In genomic region chr2:118222643-118223486, GRCh38 we compare ENCODE assay signal across 8 cellular contexts.
DNase-seq lines count a peak whose midpoint lies in the region; ATAC-seq, FAIRE-seq and TF ChIP-seq lines count a peak whose summit lies in the region.

No MANE protein-coding gene starts in this region.

- POLR2A ChIA-PET in HepG2 (lab: Yijun Ruan, JAX): no interaction called here
- POLR2A ChIA-PET in activated CD8-positive, alpha-beta T cell treated with anti-CD3 and anti-CD28 coated beads, Interleukin-2, amount 10 ng/mL, durations not matched to agents 7 days and 5 days (lab: Charles Lee): interaction anchor here (0.7 kb wide), 1 partner anchor 124 kb away, joined by 5 read pairs; no protein-coding TSS in a partner anchor

- peak overlapping the region; percentile 84 for H3K4me3 Mint-ChIP-seq in activated CD8-positive, alpha-beta T cell treated with anti-CD3 and anti-CD28 coated beads, Interleukin-2, amount 10 ng/mL, durations not matched to agents 7 days and 5 days

- no peak for ATAC-seq in HepG2
- ATAC-seq in right lobe of liver: no peak
- no peak for ATAC-seq in activated CD8-positive, alpha-beta T cell treated with anti-CD3 and anti-CD28 coated beads, Interleukin-2, amount 10 ng/mL, durations not matched to agents 7 days and 5 days

- H3K9me3 ChIP-seq in HepG2 (ENCODE audit: low read length) (no peaks in the 10 kb centered on the region), right lobe of liver (no peaks in the 10 kb centered on the region), mesodermal cell (ENCODE audit: control insufficient read depth, low read length) (no peaks in the 10 kb centered on the region)

- CTCF ChIA-PET in HepG2 (lab: Yijun Ruan, JAX; ENCODE audit: low intra/inter-chr PET ratio, low total read pairs): interaction anchor here (1.5 to 3.1 kb wide), 3 partner anchors 47 to 642 kb away, joined by 3 to 29 read pairs (median 20); no protein-coding TSS in a partner anchor
- CTCF ChIA-PET in activated CD8-positive, alpha-beta T cell treated with anti-CD3 and anti-CD28 coated beads, Interleukin-2, amount 10 ng/mL, durations not matched to agents 7 days and 5 days (lab: Charles Lee): interaction anchor here (0.8 to 3.0 kb wide), 14 partner anchors 8 to 646 kb away, joined by 3 to 26 read pairs (median 4); no protein-coding TSS in a partner anchor

- H3K36me3 ChIP-seq in HepG2 (replicated peaks in 1 of 2; ENCODE audit: control insufficient read depth in 1 of 2, insufficient read depth in 2 of 2, low read length in 2 of 2) (no peaks in the 10 kb centered on the region), right lobe of liver (no peaks in the 10 kb centered on the region), mesodermal cell (ENCODE audit: control insufficient read depth, insufficient read depth, low read length) (no peaks in the 10 kb centered on the region), brain microvascular endothelial cell (replicated peaks) (no peaks in the 10 kb centered on the region)

- DNase-seq in HepG2 (ENCODE audit: low spot score) (no peak), right lobe of liver (no peak), brain microvascular endothelial cell (no peak), NCI-H510A treated with DMSO at 0.1 percent for 48 hours (lab: John Stamatoyannopoulos, UW) (no peak), DMS53 (lab: John Stamatoyannopoulos, UW) (no peak)
- DNase-seq in activated CD8-positive, alpha-beta T cell treated with anti-CD3 and anti-CD28 coated beads, Interleukin-2, amount 10 ng/mL, durations not matched to agents 7 days and 5 days: no peak
- DNase-seq in stimulated activated CD4-positive, alpha-beta T cell treated with anti-CD3 and anti-CD28 coated beads, Interleukin-4, amount 100 ng/mL, for 24 hours: no peak

- H3K4me2 ChIP-seq in HepG2 (ENCODE audit: low read depth, low read length): no peak overlapping the region

- TF ChIP-seq CTCF in HepG2 (CRISPR knock-in tag; IDR thresholded peaks at IDR 0.05) (no peak), right lobe of liver (IDR thresholded peaks at IDR 0.05) (no peak), brain microvascular endothelial cell (IDR thresholded peaks at IDR 0.05; ENCODE audit: low read depth, low read length, missing control alignments) (no peak)

- TF ChIP-seq EP300 in HepG2 (IDR thresholded peaks at IDR 0.05; ENCODE audit: low read depth in 2 of 2, low read length in 2 of 2): no peak
- TF ChIP-seq EP300 in HepG2 (CRISPR knock-in tag; IDR thresholded peaks at IDR 0.05; ENCODE audit: borderline replicate concordance): no peak

- no peak overlapping the region for H2AFZ ChIP-seq in HepG2 (ENCODE audit: low read length)

- no peaks in the 10 kb centered on the region for H3K4me1 ChIP-seq in HepG2 (ENCODE audit: insufficient read depth, low read length)
- peaks cover 0 to 13% (median 5%) of the 10 kb centered on the region in 4 donors for H3K4me1 ChIP-seq in right lobe of liver
- no peaks in the 10 kb centered on the region for H3K4me1 ChIP-seq in mesodermal cell (ENCODE audit: control insufficient read depth, insufficient read depth, low read length, poor library complexity, severe bottlenecking)

- no peak overlapping the region for H3K9ac ChIP-seq in HepG2 (ENCODE audit: insufficient read depth, low read depth, low read length)

- TF ChIP-seq RAD21 in HepG2 (CRISPR knock-in tag; IDR thresholded peaks at IDR 0.05): no peak

- H3K9me3 Mint-ChIP-seq in activated CD8-positive, alpha-beta T cell treated with anti-CD3 and anti-CD28 coated beads, Interleukin-2, amount 10 ng/mL, durations not matched to agents 7 days and 5 days (ENCODE audit: insufficient read depth): no peaks in the 10 kb centered on the region

- BruUV-seq in HepG2 (replicated peaks; lab: Mats Ljungman, UMichigan): no TSS peak

- H3K27me3 ChIP-seq in HepG2 (ENCODE audit: control insufficient read depth in 1 of 2, insufficient read depth in 2 of 2, low read length in 2 of 2) (peaks cover 2 to 14% of the 10 kb centered on the region in 2 experiments; a peak in 3 of 5 replicates), right lobe of liver (peaks cover 12 to 22% of the 10 kb centered on the region in 2 donors), brain microvascular endothelial cell (replicated peaks) (peaks cover 39% of the 10 kb centered on the region)

- peak; percentile 44 for FAIRE-seq in HepG2 (lab: Jason Lieb, UNC)

- H3K27me3 Mint-ChIP-seq in activated CD8-positive, alpha-beta T cell treated with anti-CD3 and anti-CD28 coated beads, Interleukin-2, amount 10 ng/mL, durations not matched to agents 7 days and 5 days (ENCODE audit: low read depth): peaks cover 63% of the 10 kb centered on the region

- H3K36me3 Mint-ChIP-seq in activated CD8-positive, alpha-beta T cell treated with anti-CD3 and anti-CD28 coated beads, Interleukin-2, amount 10 ng/mL, durations not matched to agents 7 days and 5 days (ENCODE audit: low read depth): no peaks in the 10 kb centered on the region

- H3K79me2 ChIP-seq in HepG2 (ENCODE audit: insufficient read depth, low read length): no peaks in the 10 kb centered on the region

- WGBS in HepG2 (ENCODE audit: low lambda C conversion rate): 9% methylated on average over 9 of the region's 9 CpGs
- 9% methylated on average over 9 of the region's 9 CpGs for WGBS in right lobe of liver (ENCODE audit: insufficient coverage, low coverage, low lambda C conversion rate, missing lambda C conversion rate)
- 6 to 12% methylated on average over 2 to 4 of the region's 9 CpGs for WGBS in mesodermal cell (ENCODE audit: insufficient coverage in 2 of 2), 2 experiments

- peaks cover 23% of the 10 kb centered on the region for H3K4me1 Mint-ChIP-seq in activated CD8-positive, alpha-beta T cell treated with anti-CD3 and anti-CD28 coated beads, Interleukin-2, amount 10 ng/mL, durations not matched to agents 7 days and 5 days (ENCODE audit: low read depth)

- H4K20me1 ChIP-seq in HepG2 (ENCODE audit: insufficient read depth, low read length): peaks cover 5% of the 10 kb centered on the region; the same call in 1 of the 2 replicates

- no peak overlapping the region for H3K4me3 ChIP-seq in HepG2 (replicated peaks in 1 of 3; ENCODE audit: insufficient read depth in 1 of 3, low read depth in 2 of 3, low read length in 3 of 3)
- H3K4me3 ChIP-seq in right lobe of liver: peak overlapping the region in 1 of 3 donors; percentile 26
- H3K4me3 ChIP-seq in mesodermal cell (ENCODE audit: extremely low read depth, insufficient read depth, low read length, poor library complexity, severe bottlenecking): peak overlapping the region; percentile 44
- H3K4me3 ChIP-seq in brain microvascular endothelial cell (ENCODE audit: low read depth, low read length): no peak overlapping the region

- TF ChIP-seq POLR2A in HepG2 (IDR thresholded peaks at IDR 0.05; ENCODE audit: insufficient read depth in 1 of 2, low read depth in 2 of 2, low read length in 2 of 2) (no peak), right lobe of liver (IDR thresholded peaks at IDR 0.05) (no peak)

- H3K27ac ChIP-seq in HepG2 (ENCODE audit: extremely low read length, insufficient read depth, low read length) (no peak overlapping the region), right lobe of liver (no peak overlapping the region), mesodermal cell (ENCODE audit: low read depth, low read length, severe bottlenecking) (no peak overlapping the region), brain microvascular endothelial cell (no peak overlapping the region)

- intact Hi-C loops in HepG2 (cut with micrococcal nuclease; ENCODE audit: unreplicated experiment): loop anchor here (1.0 to 10.0 kb wide), 3 partner anchors 102 to 642 kb away; no protein-coding TSS in a partner anchor
- intact Hi-C loops in right lobe of liver (cut with DNase I): no loop called here

- no peak overlapping the region for H3K27ac Mint-ChIP-seq in activated CD8-positive, alpha-beta T cell treated with anti-CD3 and anti-CD28 coated beads, Interleukin-2, amount 10 ng/mL, durations not matched to agents 7 days and 5 days

- in situ Hi-C loops in HepG2 (cut with HindIII; ENCODE audit: extremely low pct_ligation_motif_present, low pct_unique_long_range_greater_than_20kb): loop anchor here (5.0 kb wide), 1 partner anchor 639 kb away; no protein-coding TSS in a partner anchor
- in situ Hi-C loops in brain microvascular endothelial cell (cut with HindIII; ENCODE audit: low pct_ligation_motif_present, low sequenced_read_pairs): loop anchor here (25.0 kb wide), 1 partner anchor 639 kb away; no protein-coding TSS in a partner anchor

TF ChIP-seq in HepG2, 621 proteins besides CTCF, POLR2A, EP300 and RAD21:
- TF ChIP-seq HOXA7 (CRISPR knock-in tag; IDR thresholded peaks at IDR 0.05) (no peak), CBX2 (IDR thresholded peaks at IDR 0.05; ENCODE audit: low read depth, low read length) (peak; percentile 94; the same call in 1 of the 2 replicates), CBX2 (CRISPR knock-in tag; IDR thresholded peaks at IDR 0.05; ENCODE audit: low read depth) (no peak)
